In the genomic region with DNA sequence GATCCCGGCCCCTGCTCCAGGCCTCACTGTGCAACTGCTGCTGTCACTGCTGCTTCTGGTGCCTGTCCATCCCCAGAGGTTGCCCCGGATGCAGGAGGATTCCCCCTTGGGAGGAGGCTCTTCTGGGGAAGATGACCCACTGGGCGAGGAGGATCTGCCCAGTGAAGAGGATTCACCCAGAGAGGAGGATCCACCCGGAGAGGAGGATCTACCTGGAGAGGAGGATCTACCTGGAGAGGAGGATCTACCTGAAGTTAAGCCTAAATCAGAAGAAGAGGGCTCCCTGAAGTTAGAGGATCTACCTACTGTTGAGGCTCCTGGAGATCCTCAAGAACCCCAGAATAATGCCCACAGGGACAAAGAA, we compare ENCODE assay signal across 1 cellular context.
TF ChIP-seq lines count a peak whose summit lies in the region.

No MANE protein-coding gene starts in this region.

TF ChIP-seq in IMR-90, 13 proteins besides CTCF, POLR2A, EP300 and RAD21:
- TF ChIP-seq, protein P1, sequence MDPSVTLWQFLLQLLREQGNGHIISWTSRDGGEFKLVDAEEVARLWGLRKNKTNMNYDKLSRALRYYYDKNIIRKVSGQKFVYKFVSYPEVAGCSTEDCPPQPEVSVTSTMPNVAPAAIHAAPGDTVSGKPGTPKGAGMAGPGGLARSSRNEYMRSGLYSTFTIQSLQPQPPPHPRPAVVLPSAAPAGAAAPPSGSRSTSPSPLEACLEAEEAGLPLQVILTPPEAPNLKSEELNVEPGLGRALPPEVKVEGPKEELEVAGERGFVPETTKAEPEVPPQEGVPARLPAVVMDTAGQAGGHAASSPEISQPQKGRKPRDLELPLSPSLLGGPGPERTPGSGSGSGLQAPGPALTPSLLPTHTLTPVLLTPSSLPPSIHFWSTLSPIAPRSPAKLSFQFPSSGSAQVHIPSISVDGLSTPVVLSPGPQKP (IDR thresholded peaks at IDR 0.05; ENCODE audit: borderline replicate concordance, low read depth, low read length): no peak
- TF ChIP-seq CHD1 (IDR thresholded peaks at IDR 0.05; ENCODE audit: low read depth, low read length) (no peak), MAZ (IDR thresholded peaks at IDR 0.05; ENCODE audit: borderline replicate concordance, low read depth, low read length) (no peak), RFX5 (IDR thresholded peaks at IDR 0.05; ENCODE audit: low read depth, low read length) (no peak), RCOR1 (IDR thresholded peaks at IDR 0.05; ENCODE audit: insufficient replicate concordance, low read length) (no peak), SMC3 (IDR thresholded peaks at IDR 0.05; ENCODE audit: low read depth, low read length) (no peak), MXI1 (IDR thresholded peaks at IDR 0.05; ENCODE audit: borderline replicate concordance, low read depth, low read length) (no peak), BHLHE40 (IDR thresholded peaks at IDR 0.05; ENCODE audit: low read depth, low read length) (no peak), CEBPB (IDR thresholded peaks at IDR 0.05; ENCODE audit: low read depth, low read length) (no peak), NFE2L2 (IDR thresholded peaks at IDR 0.05; ENCODE audit: low read depth, low read length) (no peak), FOS (IDR thresholded peaks at IDR 0.05; ENCODE audit: low read depth, low read length) (no peak), MAFK (IDR thresholded peaks at IDR 0.05; ENCODE audit: low read depth, low read length) (no peak)
- TF ChIP-seq, protein P2, sequence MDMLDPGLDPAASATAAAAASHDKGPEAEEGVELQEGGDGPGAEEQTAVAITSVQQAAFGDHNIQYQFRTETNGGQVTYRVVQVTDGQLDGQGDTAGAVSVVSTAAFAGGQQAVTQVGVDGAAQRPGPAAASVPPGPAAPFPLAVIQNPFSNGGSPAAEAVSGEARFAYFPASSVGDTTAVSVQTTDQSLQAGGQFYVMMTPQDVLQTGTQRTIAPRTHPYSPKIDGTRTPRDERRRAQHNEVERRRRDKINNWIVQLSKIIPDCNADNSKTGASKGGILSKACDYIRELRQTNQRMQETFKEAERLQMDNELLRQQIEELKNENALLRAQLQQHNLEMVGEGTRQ (IDR thresholded peaks at IDR 0.05; ENCODE audit: low read depth, low read length): no peak
TF ChIP-seq in IMR-90: peak in this region for 0.
